Comparison of ENCODE assay signal across 17 cellular contexts in the genomic region with DNA sequence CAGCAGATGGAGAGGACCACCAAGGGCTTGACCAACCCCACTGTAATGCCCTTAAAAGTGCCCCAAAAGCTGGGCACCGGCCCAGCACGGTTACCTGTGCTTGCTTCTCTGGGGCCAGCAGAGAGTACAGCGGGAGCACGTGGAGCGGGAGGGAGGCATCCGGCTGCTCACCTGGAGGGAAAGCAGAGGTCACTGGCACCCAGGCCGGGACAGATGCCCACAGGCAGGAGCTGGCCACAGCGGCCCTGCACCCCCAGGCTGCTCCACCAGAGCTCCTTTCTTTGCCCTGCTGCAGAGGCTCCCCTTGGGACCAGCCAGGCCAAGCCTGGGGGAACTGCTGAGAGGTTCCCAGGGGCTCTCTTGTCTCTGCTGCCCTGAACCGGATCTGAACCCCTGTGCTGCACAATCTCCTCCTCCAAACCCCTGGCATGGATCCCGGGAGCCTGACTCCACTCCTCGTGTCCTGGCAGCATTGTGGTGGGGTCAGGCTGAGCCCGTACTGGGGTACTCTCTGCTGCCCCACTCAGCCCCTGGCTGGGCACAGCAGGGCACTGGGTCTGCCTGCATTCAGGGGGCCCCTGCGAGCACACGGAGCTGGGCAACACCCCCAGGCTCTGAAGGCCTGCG. TPM values are rescaled to one million over a fixed set of nuclear protein-coding genes. Genes with fewer than 3 reads are reported as not detected.
A peak's percentile ranks its signal among the peaks of the same experiment; 100 is the strongest.
DNase-seq lines count a peak whose midpoint lies in the region; ATAC-seq, FAIRE-seq and TF ChIP-seq lines count a peak whose summit lies in the region.
"Had no signal": no experiment of that assay in that cellular context is flagged by ENCODE, and none has a peak within 500 bp of the region (broad histone marks: within the 10 kb centered on the region; RNA-seq: fewer than 3 reads in every experiment).

No MANE protein-coding gene starts in this region.

- H3K27ac Mint-ChIP-seq in progenitor cell of endocrine pancreas (peak overlapping the region; percentile 24), neural progenitor cell (no peak overlapping the region)
- no peak overlapping the region for H3K27ac Mint-ChIP-seq in CD8-positive, alpha-beta memory T cell

- no peaks in the 10 kb centered on the region for H3K9me3 Mint-ChIP-seq in progenitor cell of endocrine pancreas (ENCODE audit: low read depth)
- no peaks in the 10 kb centered on the region for H3K9me3 Mint-ChIP-seq in neural progenitor cell
- H3K9me3 Mint-ChIP-seq in CD8-positive, alpha-beta memory T cell: no peaks in the 10 kb centered on the region
- H3K9me3 Mint-ChIP-seq: CD4-positive, CD25-positive, alpha-beta regulatory T cell had no signal

- H3K4me2 ChIP-seq in A549 (no peak overlapping the region), neural progenitor cell (no peak overlapping the region)

- no peaks in the 10 kb centered on the region for H3K9me3 ChIP-seq in A549
- H3K9me3 ChIP-seq in neural progenitor cell (ENCODE audit: low read depth): no peaks in the 10 kb centered on the region
- H3K9me3 ChIP-seq in CD8-positive, alpha-beta memory T cell (ENCODE audit: low read length): no peaks in the 10 kb centered on the region
- H3K9me3 ChIP-seq in mucosa of descending colon: no peaks in the 10 kb centered on the region

- H3K9ac ChIP-seq in neural progenitor cell: no peak overlapping the region

- H3K4me1 ChIP-seq in A549 (no peaks in the 10 kb centered on the region), neural progenitor cell (no peaks in the 10 kb centered on the region), mucosa of descending colon (ENCODE audit: low read depth) (no peaks in the 10 kb centered on the region)
- H3K4me1 ChIP-seq in CD8-positive, alpha-beta memory T cell (ENCODE audit: insufficient read depth, low read length): no peaks in the 10 kb centered on the region

- 91% methylated on average over 14 of the region's 15 CpGs for WGBS in A549 (ENCODE audit: missing lambda C conversion rate)

- H3K4me1 Mint-ChIP-seq in progenitor cell of endocrine pancreas (ENCODE audit: low read depth): no peaks in the 10 kb centered on the region
- H3K4me1 Mint-ChIP-seq in neural progenitor cell: no peaks in the 10 kb centered on the region
- H3K4me1 Mint-ChIP-seq in CD8-positive, alpha-beta memory T cell: no peaks in the 10 kb centered on the region

- H3K4me3 Mint-ChIP-seq in progenitor cell of endocrine pancreas (ENCODE audit: low read depth): no peak overlapping the region
- H3K4me3 Mint-ChIP-seq in neural progenitor cell: no peak overlapping the region
- H3K4me3 Mint-ChIP-seq in CD8-positive, alpha-beta memory T cell: no peak overlapping the region
- H3K4me3 Mint-ChIP-seq: CD4-positive, CD25-positive, alpha-beta regulatory T cell had no signal

- H3K27ac ChIP-seq in A549 (no peak overlapping the region), neural progenitor cell (no peak overlapping the region)
- H3K27ac ChIP-seq in CD8-positive, alpha-beta memory T cell (ENCODE audit: low read depth, low read length): no peak overlapping the region

- no peaks in the 10 kb centered on the region for H3F3A ChIP-seq in neural progenitor cell (ENCODE audit: low read depth)

- H2AFZ ChIP-seq in neural progenitor cell (replicated peaks): no peak overlapping the region

- ATAC-seq in A549 (peak; percentile 45 to 46), mucosa of descending colon (no peak)
- ATAC-seq: PC-3 had no signal

- POLR2A ChIA-PET in A549 (lab: Yijun Ruan, JAX): interaction anchor here (0.6 kb wide), 1 partner anchor 14 kb away, joined by 3 read pairs; no protein-coding TSS in a partner anchor
- POLR2A ChIA-PET in CD8-positive, alpha-beta memory T cell (lab: Charles Lee): no interaction called here

- no peak for TF ChIP-seq POLR2A in A549 (IDR thresholded peaks at IDR 0.05; ENCODE audit: low read length)

- H4K20me1 ChIP-seq in neural progenitor cell (ENCODE audit: low read depth): no peaks in the 10 kb centered on the region

- H3K4me3 ChIP-seq in A549 (no peak overlapping the region), neural progenitor cell (no peak overlapping the region), mucosa of descending colon (no peak overlapping the region)
- no peak overlapping the region for H3K4me3 ChIP-seq in CD8-positive, alpha-beta memory T cell (ENCODE audit: low read length)

- intact Hi-C loops in mucosa of descending colon (cut with DNase I, micrococcal nuclease): no loop called here

- TF ChIP-seq EP300 in A549 (IDR thresholded peaks at IDR 0.05): no peak

- H3K36me3 Mint-ChIP-seq in progenitor cell of endocrine pancreas (ENCODE audit: insufficient read depth): peaks cover 17% of the 10 kb centered on the region
- H3K36me3 Mint-ChIP-seq in neural progenitor cell: peaks cover 17% of the 10 kb centered on the region
- peaks cover 4 to 84% (median 16%) of the 10 kb centered on the region in 3 donors for H3K36me3 Mint-ChIP-seq in CD8-positive, alpha-beta memory T cell

- no peaks in the 10 kb centered on the region for H3K36me3 ChIP-seq in neural progenitor cell
- H3K36me3 ChIP-seq in CD8-positive, alpha-beta memory T cell (ENCODE audit: insufficient read depth, low read length): peaks cover 11% of the 10 kb centered on the region
- H3K36me3 ChIP-seq in mucosa of descending colon (ENCODE audit: low read depth): peaks cover 5% of the 10 kb centered on the region

- no peaks in the 10 kb centered on the region for H3K79me2 ChIP-seq in neural progenitor cell (ENCODE audit: low read depth)

- TF ChIP-seq CTCF in A549 (IDR thresholded peaks at IDR 0.05) (no peak), progenitor cell of endocrine pancreas (IDR thresholded peaks at IDR 0.05; ENCODE audit: unreplicated experiment) (no peak), neural progenitor cell (IDR thresholded peaks at IDR 0.05) (no peak), mucosa of descending colon (IDR thresholded peaks at IDR 0.05) (no peak)

- no peaks in the 10 kb centered on the region for H3K27me3 ChIP-seq in neural progenitor cell
- H3K27me3 ChIP-seq in CD8-positive, alpha-beta memory T cell (ENCODE audit: insufficient read depth, low read length, poor library complexity, severe bottlenecking): no peaks in the 10 kb centered on the region

- TF ChIP-seq RAD21 in A549 (conservative IDR thresholded peaks at IDR 0.05 in 1 of 2, IDR thresholded peaks at IDR 0.05 in 1 of 2): no peak

- CTCF ChIA-PET in A549 (lab: Yijun Ruan, JAX): no interaction called here
- CTCF ChIA-PET in CD8-positive, alpha-beta memory T cell (lab: Charles Lee): no interaction called here

- DNase-seq in A549 (ENCODE audit: low read depth in 1 of 2, low spot score in 1 of 2): no peak
- peak; percentile 33 for DNase-seq in D341Med (ENCODE audit: low spot score)
- peak; percentile 4 for DNase-seq in epidermal melanocyte (ENCODE audit: insufficient read length, low spot score)
- no peak for DNase-seq in progenitor cell of endocrine pancreas (ENCODE audit: low spot score, unreplicated experiment)
- DNase-seq in neural progenitor cell (ENCODE audit: low spot score): no peak
- DNase-seq in CD8-positive, alpha-beta memory T cell: no peak
- no peak for DNase-seq in mucosa of descending colon
- DNase-seq: CD4-positive, CD25-positive, alpha-beta regulatory T cell; DMS79 treated with DMSO at 0.1 percent for 48 hours; HCEC 1CT; NCI-H1417; NCI-H2029; NCI-H510A treated with DMSO at 0.1 percent for 48 hours; NCI-H82; PC-3 had no signal

- H3K27me3 Mint-ChIP-seq in progenitor cell of endocrine pancreas (no peaks in the 10 kb centered on the region), neural progenitor cell (ENCODE audit: insufficient read depth, low read depth) (peaks cover 4% of the 10 kb centered on the region)
- H3K27me3 Mint-ChIP-seq in CD8-positive, alpha-beta memory T cell: no peaks in the 10 kb centered on the region
- H3K27me3 Mint-ChIP-seq: CD4-positive, CD25-positive, alpha-beta regulatory T cell had no signal

- no peak for FAIRE-seq in A549 (lab: Jason Lieb, UNC)
- FAIRE-seq: D721Med, G401.6 had no signal

TF ChIP-seq in A549, 52 proteins besides CTCF, POLR2A, EP300 and RAD21 (continues in another document):
- TF ChIP-seq HDAC2 (IDR thresholded peaks at IDR 0.05) (no peak), ZC3H11A (IDR thresholded peaks at IDR 0.05) (no peak), JUNB (IDR thresholded peaks at IDR 0.05) (no peak), HOXB13 (CRISPR knock-in tag; IDR thresholded peaks at IDR 0.05; ENCODE audit: low read depth) (no peak), ZFP36 (IDR thresholded peaks at IDR 0.05; ENCODE audit: borderline replicate concordance, partially characterized antibody) (no peak)

RNA-seq across cellular contexts. Expression of gene DHX37, which starts 24.0 kb away (rescaled TPM):
- polyA plus RNA-seq in A549 (2011; rRNA removed) (16.7 and 20.4 TPM in 2 replicates), A549 (2017; fragmentation: RNase III; extraction: RNeasy Plus Mini Kit Qiagen cat#74134 plus additional on column Dnase treatment) (37.5 to 37.7 TPM (median 37.6 TPM) in 3 replicates)
- 36.3 and 44.9 TPM in 2 replicates for polyA plus RNA-seq in A549 (2012; cell fraction: cytosol; rRNA removed)
- polyA plus RNA-seq in A549 (2012; cell fraction: nucleus; rRNA removed): 104 and 118 TPM in 2 replicates
- polyA minus RNA-seq in A549 (2011; rRNA and poly(A)+ RNA removed): 28.6 and 47.1 TPM in 2 replicates
- total RNA-seq in progenitor cell of endocrine pancreas (21.2 and 22.1 TPM in 2 replicates), neural progenitor cell (ENCODE audit: low replicate concordance) (5.4 and 12.2 TPM in 2 replicates), mucosa of descending colon (10 to 100 TPM; 14.4 to 17.8 (median 14.8) TPM)
- 10 to 100 TPM; 47.2 to 48.8 TPM for total RNA-seq in CD8-positive, alpha-beta memory T cell
- polyA plus RNA-seq in CD8-positive, alpha-beta memory T cell: 6.5 TPM

RNA-seq across cellular contexts. Expression of gene BRI3BP, which starts 28.5 kb away (rescaled TPM):
- polyA plus RNA-seq in A549 (2011; rRNA removed): 23.7 and 25.0 TPM in 2 replicates
- polyA plus RNA-seq in A549 (2012; cell fraction: cytosol; rRNA removed): 13.6 and 17.2 TPM in 2 replicates
- 7.2 and 9.0 TPM in 2 replicates for polyA plus RNA-seq in A549 (2012; cell fraction: nucleus; rRNA removed)
- polyA plus RNA-seq in A549 (2017; fragmentation: RNase III; extraction: RNeasy Plus Mini Kit Qiagen cat#74134 plus additional on column Dnase treatment): 21.6 to 25.9 TPM (median 23.5 TPM) in 3 replicates
- 17.5 and 17.8 TPM in 2 replicates for polyA minus RNA-seq in A549 (2011; rRNA and poly(A)+ RNA removed)
- total RNA-seq in progenitor cell of endocrine pancreas: 11.1 and 12.0 TPM in 2 replicates
- 2.5 TPM in 2 replicates for total RNA-seq in neural progenitor cell (ENCODE audit: low replicate concordance)
- 10 to 100 TPM; 35.6 to 36.5 TPM for total RNA-seq in CD8-positive, alpha-beta memory T cell
- 4.0 TPM for polyA plus RNA-seq in CD8-positive, alpha-beta memory T cell
- 10 to 100 TPM; 21.3 to 45.1 (median 44.4) TPM for total RNA-seq in mucosa of descending colon

RNA-seq across cellular contexts. Expression of gene UBC, which starts 50.5 kb away (rescaled TPM):
- polyA plus RNA-seq in A549 (2011; rRNA removed): 2,000 and 2,573 TPM in 2 replicates
- polyA plus RNA-seq in A549 (2012; cell fraction: cytosol; rRNA removed): 1,783 and 1,966 TPM in 2 replicates
- polyA plus RNA-seq in A549 (2012; cell fraction: nucleus; rRNA removed): 1,709 and 1,846 TPM in 2 replicates
- 993 to 1,034 TPM (median 1,028 TPM) in 3 replicates for polyA plus RNA-seq in A549 (2017; fragmentation: RNase III; extraction: RNeasy Plus Mini Kit Qiagen cat#74134 plus additional on column Dnase treatment)
- polyA minus RNA-seq in A549 (2011; rRNA and poly(A)+ RNA removed): 1,104 and 1,174 TPM in 2 replicates
- total RNA-seq in progenitor cell of endocrine pancreas: 630 and 645 TPM in 2 replicates
- 857 and 897 TPM in 2 replicates for total RNA-seq in neural progenitor cell (ENCODE audit: low replicate concordance)
- total RNA-seq in CD8-positive, alpha-beta memory T cell: 100 to 1,000 TPM; 839 to 849 TPM
- polyA plus RNA-seq in CD8-positive, alpha-beta memory T cell: 1,913 TPM
- 1,000 to 10,000 TPM; 1,242 to 1,563 (median 1,498) TPM for total RNA-seq in mucosa of descending colon

Comparison
In these comparisons a context has a peak if more than half of its experiments do, and no peak if none do; other contexts are left out.
1. DNase-seq: peak in D341Med (single experiment) and epidermal melanocyte (single experiment); none in A549 (0 of 2), progenitor cell of endocrine pancreas (single experiment), neural progenitor cell (single experiment), CD8-positive, alpha-beta memory T cell (0 of 5) and mucosa of descending colon (0 of 3).